In genomic region chr12:91382081-91382543, GRCh38 we compare ENCODE assay signal across 8 cellular contexts.
A peak's percentile ranks its signal among the peaks of the same experiment; 100 is the strongest.
DNase-seq lines count a peak whose midpoint lies in the region; ATAC-seq and TF ChIP-seq lines count a peak whose summit lies in the region.

No MANE protein-coding gene starts in this region.

- ATAC-seq in GM19035 (IDR thresholded peaks at IDR 0.05; ENCODE audit: unreplicated experiment) (peak; percentile 90), HG03460 (IDR thresholded peaks at IDR 0.05; ENCODE audit: unreplicated experiment) (peak; percentile 62), lung (ENCODE audit: insufficient read depth, low FRiP score) (peak; percentile 76)

- no peaks in the 10 kb centered on the region for H3K27me3 ChIP-seq in lung (ENCODE audit: control insufficient read depth, insufficient read depth)

- DNase-seq in AG08396 (ENCODE audit: low spot score) = peak; percentile 42
- peak; percentile 93 for DNase-seq in NCI-H748 treated with DMSO at 0.1 percent for 48 hours (lab: John Stamatoyannopoulos, UW)
- peak; percentile 87 to 90 for DNase-seq in activated CD4-positive, alpha-beta T cell treated with anti-CD3 and anti-CD28 coated beads, Interleukin-2, amount 50 U/mL, for 48 hours
- DNase-seq in ecto neural progenitor cell (ENCODE audit: low spot score) = peak; percentile 93
- DNase-seq in lung (ENCODE audit: low spot score) = peak; percentile 82
- DNase-seq in stimulated activated CD4-positive, alpha-beta T cell treated with anti-CD3 and anti-CD28 coated beads, TNF-alpha, amount 100 ng/mL, for 24 hours (ENCODE audit: low read depth in 3 of 3) = peak; percentile 72 to 82 (median 77)

- 2 to 11% methylated on average over 4 of the region's 4 CpGs for WGBS in lung, 2 donors

- peak; percentile 81 for TF ChIP-seq CTCF in lung (IDR thresholded peaks at IDR 0.05; ENCODE audit: control extremely low read depth, extremely low read depth)

- no peak overlapping the region for H3K27ac ChIP-seq in lung (ENCODE audit: low read depth in 1 of 2, low read length in 1 of 2)

- no peaks in the 10 kb centered on the region for H3K4me1 ChIP-seq in lung (ENCODE audit: control insufficient read depth in 2 of 2, insufficient read depth in 2 of 2, low read length in 2 of 2)

- H3K4me3 ChIP-seq in lung = no peak overlapping the region

- H3K9me3 ChIP-seq in lung (ENCODE audit: control insufficient read depth in 2 of 2, insufficient read depth in 1 of 2, low read length in 1 of 2) = no peaks in the 10 kb centered on the region

- no peaks in the 10 kb centered on the region for H3K36me3 ChIP-seq in lung (ENCODE audit: control insufficient read depth in 2 of 2, insufficient read depth in 2 of 2, low read length in 2 of 2)

Comparison
In these comparisons a context has a peak if more than half of its experiments do, and no peak if none do; other contexts are left out.
1. DNase-seq: peak in every context shown above with its lines; median percentile 93 in NCI-H748 treated with DMSO at 0.1 percent for 48 hours; 93 in ecto neural progenitor cell; 88 in activated CD4-positive, alpha-beta T cell treated with anti-CD3 and anti-CD28 coated beads, Interleukin-2, amount 50 U/mL, for 48 hours; 82 in lung; 77 in stimulated activated CD4-positive, alpha-beta T cell treated with anti-CD3 and anti-CD28 coated beads, TNF-alpha, amount 100 ng/mL, for 24 hours; 42 in AG08396.